In genomic region chr1:66685265-66685664, GRCh38 we compare ENCODE assay signal across 16 cellular contexts.
"Had no signal": no experiment of that assay in that cellular context is flagged by ENCODE, and none has a peak within 500 bp of the region (broad histone marks: within the 10 kb centered on the region; RNA-seq: fewer than 3 reads in every experiment).

No MANE protein-coding gene starts in this region.

- H3K27ac Mint-ChIP-seq: activated naive CD4-positive, alpha-beta T cell treated with anti-CD3 and anti-CD28 coated beads, Interleukin-2, amount 10 ng/mL, durations not matched to agents 7 days and 5 days; brain; endodermal cell; memory B cell; naive thymus-derived CD4-positive, alpha-beta T cell; stimulated activated naive CD8-positive, alpha-beta T cell treated with anti-CD3 and anti-CD28 coated beads, Interleukin-15, amount 100 ng/mL, for 72 hours had no signal

- H3K27ac ChIP-seq: pancreas, sigmoid colon had no signal

- H3K27me3 ChIP-seq: pancreas, sigmoid colon had no signal

- DNase-seq: activated CD4-positive, alpha-beta T cell treated with anti-CD3 and anti-CD28 coated beads, Interleukin-2, amount 50 U/mL, for 1 hour; activated naive CD4-positive, alpha-beta T cell treated with anti-CD3 and anti-CD28 coated beads, Interleukin-2, amount 10 ng/mL, durations not matched to agents 7 days and 5 days; endodermal cell; erythroblast; hippocampal formation; mucosa of descending colon; naive thymus-derived CD4-positive, alpha-beta T cell; pancreas; sigmoid colon; stimulated activated CD4-positive, alpha-beta T cell treated with anti-CD3 and anti-CD28 coated beads, Interleukin-1b, Interleukin-23, amount 100 ng/mL, for 48 hours; stimulated activated naive CD8-positive, alpha-beta T cell treated with anti-CD3 and anti-CD28 coated beads, Interleukin-15, amount 100 ng/mL, for 72 hours; T-helper 9 cell had no signal

- H3K9me3 Mint-ChIP-seq: activated naive CD4-positive, alpha-beta T cell treated with anti-CD3 and anti-CD28 coated beads, Interleukin-2, amount 10 ng/mL, durations not matched to agents 7 days and 5 days; brain; endodermal cell; memory B cell; naive thymus-derived CD4-positive, alpha-beta T cell; stimulated activated naive CD8-positive, alpha-beta T cell treated with anti-CD3 and anti-CD28 coated beads, Interleukin-15, amount 100 ng/mL, for 72 hours had no signal

- H3K36me3 ChIP-seq: pancreas, sigmoid colon had no signal

- H3K9me3 ChIP-seq: mucosa of descending colon, pancreas, sigmoid colon had no signal

- H3K27me3 Mint-ChIP-seq: brain; stimulated activated naive CD8-positive, alpha-beta T cell treated with anti-CD3 and anti-CD28 coated beads, Interleukin-15, amount 100 ng/mL, for 72 hours had no signal

- ATAC-seq: activated CD4-positive, CD25-positive, alpha-beta regulatory T cell treated with anti-CD3 and anti-CD28 coated beads, Interleukin-2, amount 50 U/mL, for 24 hours; left lobe of liver; mucosa of descending colon; naive thymus-derived CD4-positive, alpha-beta T cell; pancreas; stimulated activated naive CD8-positive, alpha-beta T cell treated with anti-CD3 and anti-CD28 coated beads, Interleukin-15, amount 100 ng/mL, for 72 hours had no signal

- H3K4me3 ChIP-seq: mucosa of descending colon, pancreas, sigmoid colon had no signal

- H3K4me3 Mint-ChIP-seq: activated naive CD4-positive, alpha-beta T cell treated with anti-CD3 and anti-CD28 coated beads, Interleukin-2, amount 10 ng/mL, durations not matched to agents 7 days and 5 days; brain; endodermal cell; memory B cell; naive thymus-derived CD4-positive, alpha-beta T cell; stimulated activated naive CD8-positive, alpha-beta T cell treated with anti-CD3 and anti-CD28 coated beads, Interleukin-15, amount 100 ng/mL, for 72 hours had no signal

- H3K4me1 Mint-ChIP-seq: activated naive CD4-positive, alpha-beta T cell treated with anti-CD3 and anti-CD28 coated beads, Interleukin-2, amount 10 ng/mL, durations not matched to agents 7 days and 5 days; brain; memory B cell; naive thymus-derived CD4-positive, alpha-beta T cell had no signal

- H3K4me1 ChIP-seq: pancreas, sigmoid colon had no signal

- H3K36me3 Mint-ChIP-seq: activated naive CD4-positive, alpha-beta T cell treated with anti-CD3 and anti-CD28 coated beads, Interleukin-2, amount 10 ng/mL, durations not matched to agents 7 days and 5 days; memory B cell; naive thymus-derived CD4-positive, alpha-beta T cell had no signal
